Comparison of ENCODE assay signal across 1 cellular context in the genomic region with DNA sequence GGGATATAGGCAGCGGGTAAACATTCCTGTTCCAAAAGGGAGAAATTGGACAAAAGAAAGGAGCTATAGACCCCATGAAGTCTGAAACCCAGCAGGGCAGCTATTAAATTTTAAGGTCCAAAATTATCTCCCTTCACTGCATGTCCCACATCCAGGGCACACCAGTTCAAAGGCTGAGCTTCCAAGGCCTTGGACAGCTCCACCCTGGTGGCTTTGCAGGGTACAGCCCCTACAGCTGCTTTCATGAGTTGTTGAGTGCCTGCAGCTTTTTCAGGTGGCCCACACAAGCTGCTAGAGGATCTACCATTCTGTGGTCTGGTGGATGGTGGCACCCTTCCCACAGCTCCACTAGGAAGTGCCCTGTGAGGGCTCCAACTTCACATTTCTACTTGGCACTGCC.
TF ChIP-seq lines count a peak whose summit lies in the region.

No MANE protein-coding gene starts in this region.

TF ChIP-seq in WTC11, 78 proteins besides CTCF, POLR2A, EP300 and RAD21 (continued from another document):
- TF ChIP-seq, protein P1, sequence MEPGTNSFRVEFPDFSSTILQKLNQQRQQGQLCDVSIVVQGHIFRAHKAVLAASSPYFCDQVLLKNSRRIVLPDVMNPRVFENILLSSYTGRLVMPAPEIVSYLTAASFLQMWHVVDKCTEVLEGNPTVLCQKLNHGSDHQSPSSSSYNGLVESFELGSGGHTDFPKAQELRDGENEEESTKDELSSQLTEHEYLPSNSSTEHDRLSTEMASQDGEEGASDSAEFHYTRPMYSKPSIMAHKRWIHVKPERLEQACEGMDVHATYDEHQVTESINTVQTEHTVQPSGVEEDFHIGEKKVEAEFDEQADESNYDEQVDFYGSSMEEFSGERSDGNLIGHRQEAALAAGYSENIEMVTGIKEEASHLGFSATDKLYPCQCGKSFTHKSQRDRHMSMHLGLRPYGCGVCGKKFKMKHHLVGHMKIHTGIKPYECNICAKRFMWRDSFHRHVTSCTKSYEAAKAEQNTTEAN (CRISPR knock-in tag; IDR thresholded peaks at IDR 0.05): no peak
